ENCODE assay signal across 8 cellular contexts in the genomic region with DNA sequence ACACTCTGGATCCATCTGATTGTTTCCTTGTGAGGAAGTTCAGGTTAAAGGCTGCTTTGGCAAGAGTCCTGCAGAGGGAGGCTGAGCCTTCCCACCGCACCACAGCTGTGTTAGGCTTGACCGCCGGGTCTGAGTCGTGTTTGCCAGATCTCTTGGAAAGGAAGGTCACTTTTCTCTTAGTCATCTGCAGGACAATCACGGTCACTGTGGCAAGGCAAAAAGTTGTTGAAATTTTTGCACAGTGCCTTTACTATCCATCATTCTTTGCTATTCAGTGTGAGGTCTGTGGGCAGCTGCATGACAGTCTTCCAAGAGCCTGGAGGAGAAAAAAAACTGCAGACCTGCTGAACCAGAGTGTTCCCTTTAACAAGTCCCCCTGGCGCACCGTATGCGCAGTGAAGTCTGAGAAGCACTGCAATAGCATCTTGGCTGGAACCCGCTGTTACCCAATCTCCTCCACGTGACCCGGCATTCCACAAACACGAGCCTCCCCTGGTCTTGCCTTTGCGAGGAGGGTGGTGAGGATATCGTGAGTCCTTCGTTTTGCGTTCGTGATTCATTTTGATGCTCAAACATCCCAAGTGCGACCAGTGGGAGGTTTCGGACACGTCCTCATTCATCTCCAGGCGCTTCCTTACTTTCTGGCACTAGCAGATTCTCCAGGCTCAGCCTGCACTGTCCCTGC. TPM values are rescaled to one million over a fixed set of nuclear protein-coding genes. Genes with fewer than 3 reads are reported as not detected.
DNase-seq lines count a peak whose midpoint lies in the region; ATAC-seq, FAIRE-seq and TF ChIP-seq lines count a peak whose summit lies in the region.

No MANE protein-coding gene starts in this region.

- 92% methylated on average over 21 of the region's 21 CpGs; no CpG with 5 or more reads in 1 of the 2 experiments for WGBS in H1 (ENCODE audit: extremely low coverage in 1 of 2, insufficient coverage in 1 of 2, insufficient read length in 1 of 2, insufficient replicate concordance in 2 of 2, low coverage in 1 of 2, low lambda C conversion rate in 2 of 2, missing lambda C conversion rate in 1 of 2), 2 experiments

- FAIRE-seq in H1 (lab: Jason Lieb, UNC): no peak

- H3K14ac ChIP-seq in H1 (ENCODE audit: insufficient read length): no peak overlapping the region

- H3K9me3 ChIP-seq in MG63 (no peaks in the 10 kb centered on the region), H1 (ENCODE audit: insufficient read depth in 2 of 2, low read depth in 1 of 2, low read length in 1 of 2) (no peaks in the 10 kb centered on the region)
- no peaks in the 10 kb centered on the region for H3K9me3 ChIP-seq in naive thymus-derived CD4-positive, alpha-beta T cell (ENCODE audit: control insufficient read depth in 2 of 3, low read length in 3 of 3)

- no peaks in the 10 kb centered on the region for H3K36me3 ChIP-seq in ACC112 (ENCODE audit: insufficient read depth, low read length)
- H3K36me3 ChIP-seq in MG63: no peaks in the 10 kb centered on the region
- no peaks in the 10 kb centered on the region for H3K36me3 ChIP-seq in H1 (ENCODE audit: control insufficient read depth in 2 of 4, insufficient read depth in 4 of 4, low read length in 3 of 4)
- H3K36me3 ChIP-seq in naive thymus-derived CD4-positive, alpha-beta T cell (ENCODE audit: control insufficient read depth in 2 of 3, insufficient read depth in 3 of 3, low read length in 3 of 3): no peaks in the 10 kb centered on the region

- peak overlapping the region; percentile 12; the same call in 1 of the 2 replicates for H2BK12ac ChIP-seq in H1 (ENCODE audit: low read depth, low read length)

- H3K4me1 ChIP-seq in ACC112 (ENCODE audit: control insufficient read depth, insufficient read depth, low read length, unreplicated experiment) (peaks cover 88% of the 10 kb centered on the region), H1 (replicated peaks in 1 of 4; ENCODE audit: control insufficient read depth in 3 of 4, insufficient read depth in 4 of 4, low read length in 3 of 4) (peaks cover 0 to 43% (median 18%) of the 10 kb centered on the region in 4 experiments; a peak in 6 of 7 replicates)
- H3K4me1 ChIP-seq in naive thymus-derived CD4-positive, alpha-beta T cell (ENCODE audit: control insufficient read depth in 2 of 2, insufficient read depth in 2 of 2, low read length in 2 of 2): peaks cover 60 to 63% of the 10 kb centered on the region in 2 donors

- H3K4me1 Mint-ChIP-seq in naive thymus-derived CD4-positive, alpha-beta T cell: peaks cover 49 to 79% (median 66%) of the 10 kb centered on the region in 7 donors

- H2BK120ac ChIP-seq in H1 (replicated peaks; ENCODE audit: low read depth, low read length): no peak overlapping the region

- H3K36me3 Mint-ChIP-seq in naive thymus-derived CD4-positive, alpha-beta T cell: peaks cover 0 to 8% (median 0%) of the 10 kb centered on the region in 5 donors

- no peak overlapping the region for H2AK5ac ChIP-seq in H1 (ENCODE audit: low read depth, low read length)

- DNase-seq in MG63 (peak; percentile 82), H1 (ENCODE audit: low read depth in 1 of 2, low spot score in 2 of 2) (no peak), NCI-H1105 treated with DMSO at 0.1 percent for 48 hours (lab: John Stamatoyannopoulos, UW) (no peak), NCI-H82 (lab: John Stamatoyannopoulos, UW) (no peak)
- DNase-seq in naive thymus-derived CD4-positive, alpha-beta T cell: no peak
- DNase-seq in effector CD4-positive, alpha-beta T cell: no peak

- H2BK15ac ChIP-seq in H1 (ENCODE audit: low read length): no peak overlapping the region

- TF ChIP-seq EP300 in H1 (IDR thresholded peaks at IDR 0.05; ENCODE audit: borderline replicate concordance in 1 of 2, low read depth in 2 of 2, low read length in 2 of 2): no peak

- H3K56ac ChIP-seq in H1 (replicated peaks; ENCODE audit: insufficient read length, low read depth, low read length): no peak overlapping the region

- peak overlapping the region; percentile 67 to 96 (median 82) for H3K4me3 Mint-ChIP-seq in naive thymus-derived CD4-positive, alpha-beta T cell

- ATAC-seq in naive thymus-derived CD4-positive, alpha-beta T cell: no peak
- no peak for ATAC-seq in GM18868 (IDR thresholded peaks at IDR 0.05; ENCODE audit: unreplicated experiment)

- H2BK5ac ChIP-seq in H1 (ENCODE audit: low read depth, low read length): no peak overlapping the region

- H3K23ac ChIP-seq in H1 (ENCODE audit: insufficient read length): no peak overlapping the region

- no peak overlapping the region for H4K5ac ChIP-seq in H1 (ENCODE audit: insufficient read length, low read depth, low read length)

- H3K23me2 ChIP-seq in H1 (ENCODE audit: low read depth, low read length): no peaks in the 10 kb centered on the region

- peak overlapping the region; percentile 93 to 99 (median 98) for H3K27ac Mint-ChIP-seq in naive thymus-derived CD4-positive, alpha-beta T cell

- no peak for TF ChIP-seq CTCF in H1 (IDR thresholded peaks at IDR 0.05; ENCODE audit: control extremely low read depth in 1 of 3, insufficient read depth in 1 of 3, low read depth in 1 of 3, low read length in 3 of 3)

- peaks cover 0 to 2% of the 10 kb centered on the region in 2 experiments for H4K20me1 ChIP-seq in H1 (replicated peaks in 1 of 2; ENCODE audit: control insufficient read depth in 1 of 2, insufficient read depth in 2 of 2, low read length in 2 of 2)

- H3K27ac ChIP-seq in ACC112 (ENCODE audit: low read depth, low read length) (peak overlapping the region; percentile 91), H1 (ENCODE audit: low read depth, low read length) (no peak overlapping the region)
- peak overlapping the region; percentile 77 for H3K27ac ChIP-seq in naive thymus-derived CD4-positive, alpha-beta T cell (ENCODE audit: low read depth, low read length)

- H4K8ac ChIP-seq in H1 (ENCODE audit: extremely low read depth, insufficient read depth, low read length): no peak overlapping the region

- H3K9ac ChIP-seq in H1 (replicated peaks in 1 of 4; ENCODE audit: extremely low read depth in 1 of 4, low read depth in 3 of 4, low read length in 3 of 4): no peak overlapping the region

- no peak overlapping the region for H3K4me2 ChIP-seq in H1 (ENCODE audit: insufficient read depth in 1 of 2, low read depth in 2 of 2, low read length in 2 of 2)

- no peak for TF ChIP-seq POLR2A in H1 (IDR thresholded peaks at IDR 0.05; ENCODE audit: control extremely low read depth in 1 of 2, low read depth in 2 of 2, low read length in 2 of 2)

- no peaks in the 10 kb centered on the region for H3K9me3 Mint-ChIP-seq in naive thymus-derived CD4-positive, alpha-beta T cell

- H3K18ac ChIP-seq in H1 (ENCODE audit: extremely low read depth, low read length): no peak overlapping the region

- H3K79me2 ChIP-seq in ACC112 (ENCODE audit: control insufficient read depth, insufficient read depth, low read length, unreplicated experiment) (peaks cover 74% of the 10 kb centered on the region), H1 (ENCODE audit: control insufficient read depth in 1 of 2, insufficient read depth in 2 of 2, low read length in 2 of 2) (peaks cover 0 to 30% of the 10 kb centered on the region in 2 experiments; a peak in 1 of 4 replicates)

- peak overlapping the region; percentile 40 for H3K4me3 ChIP-seq in ACC112 (ENCODE audit: low read depth, low read length)
- no peak overlapping the region for H3K4me3 ChIP-seq in MG63
- no peak overlapping the region for H3K4me3 ChIP-seq in H1 (ENCODE audit: extremely low read depth in 1 of 4, insufficient read depth in 2 of 4, low read depth in 3 of 4, low read length in 4 of 4)
- no peak overlapping the region for H3K4me3 ChIP-seq in naive thymus-derived CD4-positive, alpha-beta T cell (ENCODE audit: low read length)

- H2BK20ac ChIP-seq in H1 (ENCODE audit: low read length): no peak overlapping the region

- CTCF ChIA-PET in H1 (lab: Charles Lee; ENCODE audit: partially characterized antibody): interaction anchor here (1.5 to 4.6 kb wide), 4 partner anchors 10 to 90 kb away, joined by 3 to 42 read pairs (median 9); no protein-coding TSS in a partner anchor
- CTCF ChIA-PET in naive thymus-derived CD4-positive, alpha-beta T cell (lab: Charles Lee): interaction anchor here (0.8 to 2.7 kb wide), 2 partner anchors 16 to 302 kb away, joined by 3 to 12 read pairs; no protein-coding TSS in a partner anchor

- H3K4ac ChIP-seq in H1 (replicated peaks; ENCODE audit: insufficient read length, low read depth, low read length): no peak overlapping the region

- POLR2A ChIA-PET in H1 (lab: Charles Lee; ENCODE audit: partially characterized antibody): interaction anchor here (1.3 kb wide), 1 partner anchor 11 kb away, joined by 3 read pairs; no protein-coding TSS in a partner anchor
- POLR2A ChIA-PET in naive thymus-derived CD4-positive, alpha-beta T cell (lab: Charles Lee): interaction anchor here (0.8 to 2.4 kb wide), 3 partner anchors 22 to 309 kb away, joined by 3 to 17 read pairs (median 3); partner anchors contain the start of genes BIN1 and ERCC3

- H2AFZ ChIP-seq in ACC112 (ENCODE audit: low read length, unreplicated experiment) (no peak overlapping the region), H1 (ENCODE audit: low read length) (no peak overlapping the region)

- H3K27me3 Mint-ChIP-seq in naive thymus-derived CD4-positive, alpha-beta T cell: peaks cover 0 to 7% (median 0%) of the 10 kb centered on the region in 5 donors

- H4K91ac ChIP-seq in H1 (replicated peaks; ENCODE audit: insufficient read length, low read length): no peak overlapping the region

- H3K27me3 ChIP-seq in ACC112 (ENCODE audit: insufficient read depth, low read length) (no peaks in the 10 kb centered on the region), MG63 (no peaks in the 10 kb centered on the region), H1 (replicated peaks in 1 of 4; ENCODE audit: control insufficient read depth in 3 of 4, extremely low read depth in 1 of 4, insufficient read depth in 3 of 4, low read length in 3 of 4) (no peaks in the 10 kb centered on the region)
- H3K27me3 ChIP-seq in naive thymus-derived CD4-positive, alpha-beta T cell (ENCODE audit: control insufficient read depth in 2 of 2, insufficient read depth in 2 of 2, low read length in 2 of 2): no peaks in the 10 kb centered on the region

- intact Hi-C loops in naive thymus-derived CD4-positive, alpha-beta T cell (cut with micrococcal nuclease): loop anchor here (1.0 to 10.0 kb wide), 11 partner anchors 23 to 618 kb away; partner anchors contain the start of genes ERCC3 (in 2 of the 2), GYPC (in 2 of the 2), IWS1 (in 2 of the 2) and MAP3K2 (in 2 of the 2)

- peaks cover 14% of the 10 kb centered on the region for H3K79me1 ChIP-seq in H1 (ENCODE audit: low read depth, low read length)

- TF ChIP-seq RAD21 in H1 (IDR thresholded peaks at IDR 0.05 in 1 of 2, conservative IDR thresholded peaks at IDR 0.05 in 1 of 2; ENCODE audit: low read depth in 2 of 2, low read length in 2 of 2): no peak

RNA-seq across cellular contexts. Expression of gene BIN1, which starts 23.0 kb away (rescaled TPM):
- total RNA-seq in MG63 (2014; rRNA removed; shearing (Covaris generic); ENCODE audit: low replicate concordance): 33.7 and 50.8 TPM in 2 replicates
- 35.6 and 41.9 TPM in 2 replicates for total RNA-seq in H1 (2021; fragmentation: NEBNext Ultra II Directional; extraction: Animal tissue kit (Norgen Biotek cat#: 25700))
- polyA plus RNA-seq in H1 (2011; rRNA removed): 23.6 and 35.1 TPM in 2 replicates
- polyA plus RNA-seq in H1 (2011; cell fraction: cytosol; rRNA removed): 39.0 TPM
- polyA plus RNA-seq in H1 (2011; cell fraction: nucleus; rRNA removed): 102 TPM
- 35.4 to 47.3 TPM (median 43.6 TPM) in 4 replicates for polyA plus RNA-seq in H1 (2012, experiment 1 of 2)
- polyA plus RNA-seq in H1 (2012, experiment 2 of 2): 30.3 TPM
- 32.3 TPM for polyA plus RNA-seq in H1 (2013, experiment 1 of 2)
- 31.5 TPM for polyA plus RNA-seq in H1 (2013, experiment 2 of 2)
- 14.7 and 16.2 TPM in 2 replicates for polyA minus RNA-seq in H1 (2011; rRNA and poly(A)+ RNA removed)
- polyA minus RNA-seq in H1 (2011; cell fraction: cytosol; rRNA and poly(A)+ RNA removed): 14.2 TPM
- polyA minus RNA-seq in H1 (2011; cell fraction: nucleus; rRNA and poly(A)+ RNA removed): 19.4 TPM
- total RNA-seq in naive thymus-derived CD4-positive, alpha-beta T cell: 100 to 1,000 TPM; 103 to 120 (median 109) TPM
- polyA plus RNA-seq in naive thymus-derived CD4-positive, alpha-beta T cell: 100 to 1,000 TPM; 158 to 161 TPM
